ENCODE assay signal across 22 cellular contexts in genomic region chr17:43402567-43402966, GRCh38. TPM values are rescaled to one million over a fixed set of nuclear protein-coding genes. Genes with fewer than 3 reads are reported as not detected.
A peak's percentile ranks its signal among the peaks of the same experiment; 100 is the strongest.
DNase-seq lines count a peak whose midpoint lies in the region; ATAC-seq and TF ChIP-seq lines count a peak whose summit lies in the region.
"Had no signal": no experiment of that assay in that cellular context is flagged by ENCODE, and none has a peak within 500 bp of the region (broad histone marks: within the 10 kb centered on the region; RNA-seq: fewer than 3 reads in every experiment).

No MANE protein-coding gene starts in this region.

- no peak overlapping the region for H3K4me2 ChIP-seq in mesenchymal stem cell (ENCODE audit: low read length, poor library complexity, severe bottlenecking)

- H2AK5ac ChIP-seq in mesenchymal stem cell (ENCODE audit: low read length, severe bottlenecking): no peak overlapping the region

- no peak overlapping the region for H2BK15ac ChIP-seq in mesenchymal stem cell (ENCODE audit: low read depth, poor library complexity, severe bottlenecking)

- no peak for TF ChIP-seq EP300 in suprapubic skin (IDR thresholded peaks at IDR 0.05)

- no peak for TF ChIP-seq CTCF in suprapubic skin (IDR thresholded peaks at IDR 0.05)
- no peak for TF ChIP-seq CTCF in GM20000 (IDR thresholded peaks at IDR 0.05; ENCODE audit: extremely low read depth, missing control alignments)

- H3K4me3 ChIP-seq in H7 (ENCODE audit: insufficient read depth, low read depth, low read length) (peak overlapping the region; percentile 40; the same call in 1 of the 2 replicates), mesenchymal stem cell (ENCODE audit: insufficient read depth in 1 of 2, low read depth in 1 of 2, low read length in 2 of 2) (no peak overlapping the region), suprapubic skin (no peak overlapping the region)
- H3K4me3 ChIP-seq: lung, smooth muscle cell had no signal

- ATAC-seq in GM19023 (IDR thresholded peaks at IDR 0.05; ENCODE audit: unreplicated experiment): no peak
- no peak for ATAC-seq in stimulated activated naive CD8-positive, alpha-beta T cell treated with anti-CD3 and anti-CD28 coated beads, Interleukin-15, amount 100 ng/mL, for 72 hours
- ATAC-seq: activated CD8-positive, alpha-beta memory T cell treated with anti-CD3 and anti-CD28 coated beads, Interleukin-2, amount 10 ng/mL, durations not matched to agents 7 days and 5 days; activated T-helper 17 cell treated with anti-CD3 and anti-CD28 coated beads, Interleukin-2, amount 50 U/mL, for 72 hours; natural killer cell had no signal

- H3K27me3 ChIP-seq in H7 (ENCODE audit: control insufficient read depth, insufficient read depth, low read length): no peaks in the 10 kb centered on the region; the same call in 1 of the 2 replicates
- no peaks in the 10 kb centered on the region for H3K27me3 ChIP-seq in mesenchymal stem cell (ENCODE audit: control insufficient read depth in 1 of 2, insufficient read depth in 1 of 2, low read length in 2 of 2)
- no peaks in the 10 kb centered on the region for H3K27me3 ChIP-seq in suprapubic skin

- no peaks in the 10 kb centered on the region for H3K9me3 Mint-ChIP-seq in dendritic cell treated with granulocyte-macrophage colony-stimulating factor and Interleukin-4, amounts not matched to agents 40 ng/mL and 50 ng/mL, for 4 days
- no peaks in the 10 kb centered on the region for H3K9me3 Mint-ChIP-seq in stimulated activated naive CD8-positive, alpha-beta T cell treated with anti-CD3 and anti-CD28 coated beads, Interleukin-15, amount 100 ng/mL, for 72 hours
- H3K9me3 Mint-ChIP-seq: activated T-helper 17 cell treated with anti-CD3 and anti-CD28 coated beads, Interleukin-2, amount 50 U/mL, for 72 hours; immature natural killer cell; natural killer cell had no signal

- no peak overlapping the region for H2AFZ ChIP-seq in mesenchymal stem cell (ENCODE audit: low read depth, low read length)

- H4K8ac ChIP-seq in mesenchymal stem cell (ENCODE audit: low read length): no peak overlapping the region

- peaks cover 49% of the 10 kb centered on the region for H3K4me1 Mint-ChIP-seq in dendritic cell treated with granulocyte-macrophage colony-stimulating factor and Interleukin-4, amounts not matched to agents 40 ng/mL and 50 ng/mL, for 4 days (ENCODE audit: low read depth)
- peaks cover 32% of the 10 kb centered on the region for H3K4me1 Mint-ChIP-seq in stimulated activated naive CD8-positive, alpha-beta T cell treated with anti-CD3 and anti-CD28 coated beads, Interleukin-15, amount 100 ng/mL, for 72 hours

- no peak overlapping the region for H3K4me3 Mint-ChIP-seq in dendritic cell treated with granulocyte-macrophage colony-stimulating factor and Interleukin-4, amounts not matched to agents 40 ng/mL and 50 ng/mL, for 4 days
- H3K4me3 Mint-ChIP-seq in stimulated activated naive CD8-positive, alpha-beta T cell treated with anti-CD3 and anti-CD28 coated beads, Interleukin-15, amount 100 ng/mL, for 72 hours: no peak overlapping the region
- H3K4me3 Mint-ChIP-seq: activated CD8-positive, alpha-beta memory T cell treated with anti-CD3 and anti-CD28 coated beads, Interleukin-2, amount 10 ng/mL, durations not matched to agents 7 days and 5 days; activated T-helper 17 cell treated with anti-CD3 and anti-CD28 coated beads, Interleukin-2, amount 50 U/mL, for 72 hours; immature natural killer cell; natural killer cell had no signal

- H4K91ac ChIP-seq in mesenchymal stem cell (ENCODE audit: low read length): no peak overlapping the region

- H3K79me1 ChIP-seq in mesenchymal stem cell (replicated peaks; ENCODE audit: low read length, poor library complexity, severe bottlenecking): peaks cover 20% of the 10 kb centered on the region

- H3K36me3 ChIP-seq in H7 (replicated peaks; ENCODE audit: control insufficient read depth, insufficient read depth, low read length) (peaks cover 2% of the 10 kb centered on the region), mesenchymal stem cell (ENCODE audit: control insufficient read depth in 1 of 2, insufficient read depth in 2 of 2, low read depth in 1 of 2, low read length in 2 of 2) (peaks cover 7 to 23% of the 10 kb centered on the region in 2 experiments), suprapubic skin (no peaks in the 10 kb centered on the region)

- no peak overlapping the region for H3K14ac ChIP-seq in mesenchymal stem cell (ENCODE audit: low read length in 2 of 2)

- no peak overlapping the region for H3K18ac ChIP-seq in mesenchymal stem cell (ENCODE audit: low read depth in 1 of 2, low read length in 2 of 2)

- H3K4ac ChIP-seq in mesenchymal stem cell (ENCODE audit: low read depth in 1 of 2, low read length in 2 of 2): no peak overlapping the region

- H3K27ac ChIP-seq in mesenchymal stem cell (ENCODE audit: low read length, poor library complexity, severe bottlenecking) (no peak overlapping the region), suprapubic skin (peak overlapping the region; percentile 77)

- TF ChIP-seq POLR2A in suprapubic skin (IDR thresholded peaks at IDR 0.05): no peak

- H3K9me3 ChIP-seq in mesenchymal stem cell (ENCODE audit: control insufficient read depth, low read length) (no peaks in the 10 kb centered on the region), suprapubic skin (no peaks in the 10 kb centered on the region)

- H3K36me3 Mint-ChIP-seq in dendritic cell treated with granulocyte-macrophage colony-stimulating factor and Interleukin-4, amounts not matched to agents 40 ng/mL and 50 ng/mL, for 4 days (ENCODE audit: low read depth): peaks cover 23% of the 10 kb centered on the region
- H3K36me3 Mint-ChIP-seq: activated CD8-positive, alpha-beta memory T cell treated with anti-CD3 and anti-CD28 coated beads, Interleukin-2, amount 10 ng/mL, durations not matched to agents 7 days and 5 days; immature natural killer cell; natural killer cell had no signal

- H3K4me1 ChIP-seq in mesenchymal stem cell (ENCODE audit: control insufficient read depth, insufficient read depth, low read depth, low read length): peaks cover 23% of the 10 kb centered on the region
- peaks cover 50% of the 10 kb centered on the region for H3K4me1 ChIP-seq in suprapubic skin

- 89% methylated on average over 3 of the region's 3 CpGs for WGBS in mesenchymal stem cell
- WGBS in suprapubic skin: 87% methylated on average over 3 of the region's 3 CpGs

- peak overlapping the region; percentile 96 for H3K9ac ChIP-seq in mesenchymal stem cell (ENCODE audit: low read length)

- H2BK12ac ChIP-seq in mesenchymal stem cell (ENCODE audit: low read length in 2 of 2): no peak overlapping the region

- peak overlapping the region; percentile 24 for H3K27ac Mint-ChIP-seq in dendritic cell treated with granulocyte-macrophage colony-stimulating factor and Interleukin-4, amounts not matched to agents 40 ng/mL and 50 ng/mL, for 4 days
- H3K27ac Mint-ChIP-seq in stimulated activated naive CD8-positive, alpha-beta T cell treated with anti-CD3 and anti-CD28 coated beads, Interleukin-15, amount 100 ng/mL, for 72 hours: no peak overlapping the region
- H3K27ac Mint-ChIP-seq: activated CD8-positive, alpha-beta memory T cell treated with anti-CD3 and anti-CD28 coated beads, Interleukin-2, amount 10 ng/mL, durations not matched to agents 7 days and 5 days; activated T-helper 17 cell treated with anti-CD3 and anti-CD28 coated beads, Interleukin-2, amount 50 U/mL, for 72 hours; natural killer cell; progenitor cell of endocrine pancreas had no signal

- peaks cover 11% of the 10 kb centered on the region for H3K27me3 Mint-ChIP-seq in dendritic cell treated with granulocyte-macrophage colony-stimulating factor and Interleukin-4, amounts not matched to agents 40 ng/mL and 50 ng/mL, for 4 days
- H3K27me3 Mint-ChIP-seq in stimulated activated naive CD8-positive, alpha-beta T cell treated with anti-CD3 and anti-CD28 coated beads, Interleukin-15, amount 100 ng/mL, for 72 hours: no peaks in the 10 kb centered on the region
- H3K27me3 Mint-ChIP-seq: progenitor cell of endocrine pancreas had no signal

- no peak overlapping the region for H2BK5ac ChIP-seq in mesenchymal stem cell (ENCODE audit: low read depth, low read length, poor library complexity, severe bottlenecking)

- DNase-seq in H7: no peak
- DNase-seq in mesenchymal stem cell: no peak
- DNase-seq in suprapubic skin (ENCODE audit: low spot score in 2 of 2): no peak
- DNase-seq in NCI-H446 (lab: John Stamatoyannopoulos, UW): no peak
- DNase-seq in GM20000 (ENCODE audit: low spot score): no peak
- no peak for DNase-seq in stimulated activated naive CD8-positive, alpha-beta T cell treated with anti-CD3 and anti-CD28 coated beads, Interleukin-15, amount 100 ng/mL, for 72 hours
- DNase-seq: activated CD4-positive, alpha-beta T cell treated with anti-CD3 and anti-CD28 coated beads for 48 hours; activated CD8-positive, alpha-beta memory T cell treated with anti-CD3 and anti-CD28 coated beads, Interleukin-2, amount 10 ng/mL, durations not matched to agents 7 days and 5 days; central memory CD4-positive, alpha-beta T cell; COR-L47; immature natural killer cell; KBM-7; natural killer cell; NCI-H2029; NCI-H446 treated with DMSO at 0.1 percent for 48 hours; stimulated activated CD4-positive, alpha-beta T cell treated with anti-CD3 and anti-CD28 coated beads, Interleukin-4, amount 100 ng/mL, for 24 hours had no signal

- no peak overlapping the region for H3K23ac ChIP-seq in mesenchymal stem cell (ENCODE audit: low read length in 2 of 2)

- no peak overlapping the region for H2BK120ac ChIP-seq in mesenchymal stem cell (ENCODE audit: low read depth, low read length)

- intact Hi-C loops in dendritic cell treated with granulocyte-macrophage colony-stimulating factor and Interleukin-4, amounts not matched to agents 40 ng/mL and 50 ng/mL, for 4 days (cut with micrococcal nuclease): no loop called here

RNA-seq across cellular contexts. Expression of gene ARL4D, which starts 3.8 kb away (rescaled TPM):
- 20.3 and 43.0 TPM in 2 replicates for total RNA-seq in H7 (2014; rRNA removed; shearing (Covaris generic))
- 8.4 TPM for polyA plus RNA-seq in mesenchymal stem cell (2013, experiment 1 of 2)
- polyA plus RNA-seq in mesenchymal stem cell (2013, experiment 2 of 2): 8.7 TPM
- 10 to 100 TPM; 26.7 to 50.9 (median 32.2) TPM for total RNA-seq in suprapubic skin
